In the genomic region with DNA sequence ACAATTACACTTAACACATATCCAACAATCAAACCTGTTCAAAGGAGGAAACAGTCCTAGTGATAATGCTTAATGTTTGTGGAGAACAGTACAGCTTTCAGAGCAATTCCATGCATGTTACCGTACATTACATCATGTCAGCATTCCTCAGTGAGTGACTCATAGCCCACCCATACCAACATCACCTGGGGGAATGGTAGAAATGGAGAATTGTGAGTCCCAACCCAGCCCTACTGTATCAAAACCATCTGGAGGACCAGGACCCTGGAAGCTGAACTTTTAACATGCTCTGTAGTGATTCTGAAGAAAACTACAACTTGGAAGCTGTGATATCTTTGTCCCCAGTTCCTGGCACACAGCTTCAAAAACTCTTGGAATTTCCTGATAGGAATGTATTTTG, we compare ENCODE assay signal across 20 cellular contexts.
DNase-seq lines count a peak whose midpoint lies in the region; ATAC-seq and TF ChIP-seq lines count a peak whose summit lies in the region.
"Had no signal": no experiment of that assay in that cellular context is flagged by ENCODE, and none has a peak within 500 bp of the region (broad histone marks: within the 10 kb centered on the region; RNA-seq: fewer than 3 reads in every experiment).

No MANE protein-coding gene starts in this region.

- no peak overlapping the region for H3K4me3 Mint-ChIP-seq in CD8-positive, alpha-beta memory T cell

- ATAC-seq in GM21737 (IDR thresholded peaks at IDR 0.05; ENCODE audit: unreplicated experiment) = no peak
- no peak for ATAC-seq in GM19328 (IDR thresholded peaks at IDR 0.05; ENCODE audit: unreplicated experiment)
- no peak for ATAC-seq in HG02852 (IDR thresholded peaks at IDR 0.05; ENCODE audit: unreplicated experiment)
- ATAC-seq: GM12878, PC-3 had no signal

- no peak overlapping the region for H2AFZ ChIP-seq in fibroblast of lung (ENCODE audit: low read length)
- no peak overlapping the region for H2AFZ ChIP-seq in trophoblast cell (ENCODE audit: insufficient read depth, low read length, poor library complexity)
- H2AFZ ChIP-seq: parathyroid adenoma had no signal

- CTCF ChIA-PET in CD8-positive, alpha-beta memory T cell (lab: Charles Lee) = no interaction called here

- H2BK120ac ChIP-seq in trophoblast cell (ENCODE audit: insufficient read depth, low read length, poor library complexity) = peak overlapping the region; percentile 79

- H3K27ac Mint-ChIP-seq in CD8-positive, alpha-beta memory T cell = no peak overlapping the region

- H3K4me2 ChIP-seq in fibroblast of lung (ENCODE audit: extremely low read depth, insufficient read depth, low read length) (no peak overlapping the region), trophoblast cell (ENCODE audit: low read length) (peak overlapping the region; percentile 11)
- H3K4me2 ChIP-seq: BLaER1 treated with 17β-estradiol and CSF1 and Interleukin-3, amounts not matched to agents 10 nM and 100 nM had no signal

- no peak overlapping the region for H3K23ac ChIP-seq in trophoblast cell (ENCODE audit: low read length)

- H3K27me3 Mint-ChIP-seq in CD8-positive, alpha-beta memory T cell = peaks cover 10 to 32% of the 10 kb centered on the region in 2 donors

- DNase-seq in ELR (ENCODE audit: low read depth) (peak; percentile 40), SJSA1 (ENCODE audit: low read depth in 1 of 2, low spot score in 2 of 2) (peak; percentile 55 to 77), fibroblast of lung (ENCODE audit: low read depth in 2 of 2) (peak; percentile 2 to 65), trophoblast cell (peak; percentile 56 to 84)
- DNase-seq in CD8-positive, alpha-beta memory T cell = no peak
- DNase-seq: adrenal gland, DND-41, foreskin melanocyte, KBM-7, NCI-H1417, NCI-H524, PC-3, T-helper 1 cell had no signal

- no peaks in the 10 kb centered on the region for H3K9me3 Mint-ChIP-seq in CD8-positive, alpha-beta memory T cell

- H3K79me2 ChIP-seq in fibroblast of lung (ENCODE audit: control insufficient read depth, insufficient read depth, low read length) = no peaks in the 10 kb centered on the region
- H3K79me2 ChIP-seq in trophoblast cell (ENCODE audit: control insufficient read depth, insufficient read depth, low read length, poor library complexity) = no peaks in the 10 kb centered on the region
- H3K79me2 ChIP-seq: parathyroid adenoma had no signal

- H3K4me1 ChIP-seq in SJSA1 (replicated peaks) = peaks cover 27% of the 10 kb centered on the region
- H3K4me1 ChIP-seq in fibroblast of lung (ENCODE audit: control insufficient read depth, extremely low read depth, insufficient read depth, low read length) = no peaks in the 10 kb centered on the region
- H3K4me1 ChIP-seq in trophoblast cell (ENCODE audit: control insufficient read depth in 1 of 2, insufficient read depth in 2 of 2, low read length in 2 of 2) = peaks cover 11 to 19% of the 10 kb centered on the region in 2 experiments
- H3K4me1 ChIP-seq in CD8-positive, alpha-beta memory T cell (ENCODE audit: insufficient read depth, low read length) = no peaks in the 10 kb centered on the region
- H3K4me1 ChIP-seq: BLaER1 treated with 17β-estradiol and CSF1 and Interleukin-3, amounts not matched to agents 10 nM and 100 nM; parathyroid adenoma had no signal

- H4K8ac ChIP-seq in trophoblast cell (ENCODE audit: low read depth, low read length) = no peak overlapping the region

- no peak overlapping the region for H4K12ac ChIP-seq in trophoblast cell (ENCODE audit: low read depth, low read length)

- POLR2A ChIA-PET in CD8-positive, alpha-beta memory T cell (lab: Charles Lee) = no interaction called here

- H3K27ac ChIP-seq in SJSA1 (peak overlapping the region; percentile 91), fibroblast of lung (ENCODE audit: insufficient read depth, low read length) (no peak overlapping the region), trophoblast cell (ENCODE audit: low read depth, low read length) (peak overlapping the region; percentile 86)
- H3K27ac ChIP-seq in CD8-positive, alpha-beta memory T cell (ENCODE audit: low read depth, low read length) = no peak overlapping the region
- H3K27ac ChIP-seq: adrenal gland; BLaER1 treated with 17β-estradiol and CSF1 and Interleukin-3, amounts not matched to agents 10 nM and 100 nM; parathyroid adenoma; thoracic aorta had no signal

- H4K20me1 ChIP-seq in fibroblast of lung (ENCODE audit: control insufficient read depth, extremely low read depth, insufficient read depth, low read length) = no peaks in the 10 kb centered on the region
- H4K20me1 ChIP-seq: BLaER1 treated with 17β-estradiol and CSF1 and Interleukin-3, amounts not matched to agents 10 nM and 100 nM had no signal

- H3K18ac ChIP-seq in trophoblast cell (ENCODE audit: low read length) = no peak overlapping the region

- no CpG with 5 or more reads among the region's 1 CpG for WGBS in trophoblast cell (ENCODE audit: extremely low coverage, insufficient coverage, insufficient read length)

- H2BK12ac ChIP-seq in trophoblast cell (ENCODE audit: low read length) = no peak overlapping the region

- TF ChIP-seq CTCF in fibroblast of lung (conservative IDR thresholded peaks at IDR 0.05 in 1 of 2, IDR thresholded peaks at IDR 0.05 in 1 of 2; ENCODE audit: low read depth in 1 of 2, low read length in 2 of 2) = no peak

- H2BK5ac ChIP-seq in trophoblast cell (ENCODE audit: low read depth, low read length, poor library complexity) = no peak overlapping the region

- H3K9me3 ChIP-seq in SJSA1 (replicated peaks) = no peaks in the 10 kb centered on the region
- H3K9me3 ChIP-seq in fibroblast of lung (ENCODE audit: control insufficient read depth, insufficient read depth, low read depth, low read length) = no peaks in the 10 kb centered on the region
- H3K9me3 ChIP-seq in trophoblast cell (ENCODE audit: insufficient read depth, low read depth, low read length) = peaks cover 1% of the 10 kb centered on the region
- H3K9me3 ChIP-seq in CD8-positive, alpha-beta memory T cell (ENCODE audit: low read length) = no peaks in the 10 kb centered on the region
- H3K9me3 ChIP-seq: adrenal gland, thoracic aorta had no signal

- H3K27me3 ChIP-seq in SJSA1 (replicated peaks) = no peaks in the 10 kb centered on the region
- no peaks in the 10 kb centered on the region for H3K27me3 ChIP-seq in fibroblast of lung (ENCODE audit: control insufficient read depth, insufficient read depth, low read length)
- no peaks in the 10 kb centered on the region for H3K27me3 ChIP-seq in trophoblast cell (ENCODE audit: insufficient read depth, low read length)
- H3K27me3 ChIP-seq in CD8-positive, alpha-beta memory T cell (ENCODE audit: insufficient read depth, low read length, poor library complexity, severe bottlenecking) = no peaks in the 10 kb centered on the region
- H3K27me3 ChIP-seq: adrenal gland; BLaER1 treated with 17β-estradiol and CSF1 and Interleukin-3, amounts not matched to agents 10 nM and 100 nM had no signal

- H3K14ac ChIP-seq in trophoblast cell (ENCODE audit: low read length) = no peak overlapping the region

- no peaks in the 10 kb centered on the region for H3K4me1 Mint-ChIP-seq in CD8-positive, alpha-beta memory T cell

- H3K4me3 ChIP-seq in SJSA1 (no peak overlapping the region), fibroblast of lung (replicated peaks in 1 of 4; ENCODE audit: control extremely low read depth in 1 of 4, insufficient read depth in 1 of 4, low read depth in 3 of 4, low read length in 4 of 4) (no peak overlapping the region), trophoblast cell (ENCODE audit: low read depth, low read length) (no peak overlapping the region)
- no peak overlapping the region for H3K4me3 ChIP-seq in CD8-positive, alpha-beta memory T cell (ENCODE audit: low read length)
- H3K4me3 ChIP-seq: adrenal gland; BLaER1 treated with 17β-estradiol and CSF1 and Interleukin-3, amounts not matched to agents 10 nM and 100 nM; GM12878; thoracic aorta had no signal

- H4K91ac ChIP-seq in trophoblast cell (ENCODE audit: low read depth, low read length) = no peak overlapping the region

- H3K36me3 Mint-ChIP-seq in CD8-positive, alpha-beta memory T cell = no peaks in the 10 kb centered on the region

- H3K9ac ChIP-seq in fibroblast of lung (ENCODE audit: insufficient read depth, low read length) (no peak overlapping the region), trophoblast cell (ENCODE audit: low read length) (no peak overlapping the region)
- H3K9ac ChIP-seq: BLaER1 treated with 17β-estradiol and CSF1 and Interleukin-3, amounts not matched to agents 10 nM and 100 nM; parathyroid adenoma had no signal

- no peak overlapping the region for H3K4ac ChIP-seq in trophoblast cell (ENCODE audit: low read depth, low read length)

- H3K36me3 ChIP-seq in SJSA1 (no peaks in the 10 kb centered on the region), fibroblast of lung (ENCODE audit: control insufficient read depth, insufficient read depth, low read length) (no peaks in the 10 kb centered on the region), trophoblast cell (ENCODE audit: control insufficient read depth in 1 of 2, insufficient read depth in 2 of 2, low read length in 2 of 2) (no peaks in the 10 kb centered on the region)
- H3K36me3 ChIP-seq in CD8-positive, alpha-beta memory T cell (ENCODE audit: insufficient read depth, low read length) = no peaks in the 10 kb centered on the region
- H3K36me3 ChIP-seq: adrenal gland; BLaER1 treated with 17β-estradiol and CSF1 and Interleukin-3, amounts not matched to agents 10 nM and 100 nM; thoracic aorta had no signal

- peaks cover 15% of the 10 kb centered on the region for H3K79me1 ChIP-seq in trophoblast cell (ENCODE audit: low read length)

- no peak overlapping the region for H2AK5ac ChIP-seq in trophoblast cell (ENCODE audit: low read length)

Comparison
In these comparisons a context has a peak if more than half of its experiments do, and no peak if none do; other contexts are left out.
1. DNase-seq: peak in ELR (single experiment), SJSA1 (2 of 2), fibroblast of lung (2 of 2) and trophoblast cell (2 of 2); none in CD8-positive, alpha-beta memory T cell (0 of 5).
2. H3K27ac ChIP-seq: peak in SJSA1 (single experiment) and trophoblast cell (single experiment); none in fibroblast of lung (single experiment) and CD8-positive, alpha-beta memory T cell (single experiment).